23 cellular contexts compared by ENCODE assay signal in genomic region chr10:21445161-21445560, GRCh38.
DNase-seq lines count a peak whose midpoint lies in the region; ATAC-seq and TF ChIP-seq lines count a peak whose summit lies in the region.
"Had no signal": no experiment of that assay in that cellular context is flagged by ENCODE, and none has a peak within 500 bp of the region (broad histone marks: within the 10 kb centered on the region; RNA-seq: fewer than 3 reads in every experiment).

No MANE protein-coding gene starts in this region.

- no peak overlapping the region for H3K4me3 Mint-ChIP-seq in osteocyte (ENCODE audit: unreplicated experiment)
- H3K4me3 Mint-ChIP-seq: CD4-positive, alpha-beta memory T cell had no signal

- peak; percentile 91 for DNase-seq in MV-4-11 (lab: John Stamatoyannopoulos, UW)
- DNase-seq in Panc1 (ENCODE audit: low read depth, low spot score): no peak
- peak; percentile 8 for DNase-seq in fibroblast of peridontal ligament (ENCODE audit: extremely low read depth)
- DNase-seq in smooth muscle cell (lab: John Stamatoyannopoulos, UW; ENCODE audit: unreplicated experiment): no peak
- no peak for DNase-seq in osteocyte (ENCODE audit: extremely low spot score, unreplicated experiment)
- no peak for DNase-seq in mesenchymal stem cell
- DNase-seq: ACHN; Caco-2; CD4-positive, alpha-beta memory T cell; DMS 273 treated with DMSO at 0.1 percent for 48 hours; DMS79 treated with DMSO at 0.1 percent for 48 hours; KG1; NCI-H1417; NCI-H1694 treated with DMSO at 0.1 percent for 48 hours; NCI-H2081 treated with DMSO at 0.1 percent for 48 hours; NCI-H2171 treated with DMSO at 0.1 percent for 48 hours; NCI-H524 treated with DMSO at 0.1 percent for 48 hours; NCI-H82; PC-9; SIG-M5; SK-N-SH had no signal

- H3K4me3 ChIP-seq in Panc1 (ENCODE audit: low read depth in 2 of 2, low read length in 2 of 2): no peak overlapping the region
- no peak overlapping the region for H3K4me3 ChIP-seq in smooth muscle cell
- no peak overlapping the region for H3K4me3 ChIP-seq in mesenchymal stem cell (ENCODE audit: insufficient read depth in 1 of 2, low read depth in 1 of 2, low read length in 2 of 2)
- H3K4me3 ChIP-seq: BLaER1 treated with 17β-estradiol and CSF1 and Interleukin-3, amounts not matched to agents 10 nM and 100 nM; PC-9 had no signal

- no peak overlapping the region for H3K23ac ChIP-seq in mesenchymal stem cell (ENCODE audit: low read length in 2 of 2)

- H2BK5ac ChIP-seq in mesenchymal stem cell (ENCODE audit: low read depth, low read length, poor library complexity, severe bottlenecking): no peak overlapping the region

- no peak overlapping the region for H2BK120ac ChIP-seq in mesenchymal stem cell (ENCODE audit: low read depth, low read length)

- H3K79me2 ChIP-seq in smooth muscle cell (ENCODE audit: low read depth): no peaks in the 10 kb centered on the region

- POLR2A ChIA-PET in Panc1 (lab: Charles Lee): no interaction called here

- peak overlapping the region; percentile 63 for H3K27ac ChIP-seq in Panc1 (ENCODE audit: low read length)
- H3K27ac ChIP-seq in smooth muscle cell (ENCODE audit: low read depth): no peak overlapping the region
- H3K27ac ChIP-seq in mesenchymal stem cell (ENCODE audit: low read length, poor library complexity, severe bottlenecking): no peak overlapping the region
- H3K27ac ChIP-seq: BLaER1 treated with 17β-estradiol and CSF1 and Interleukin-3, amounts not matched to agents 10 nM and 100 nM; PC-9 had no signal

- no peaks in the 10 kb centered on the region for H3K79me1 ChIP-seq in mesenchymal stem cell (replicated peaks; ENCODE audit: low read length, poor library complexity, severe bottlenecking)

- H3K36me3 ChIP-seq in Panc1 (ENCODE audit: control insufficient read depth, insufficient read depth, low read length): no peaks in the 10 kb centered on the region
- no peaks in the 10 kb centered on the region for H3K36me3 ChIP-seq in smooth muscle cell (ENCODE audit: low read depth)
- H3K36me3 ChIP-seq in mesenchymal stem cell (ENCODE audit: control insufficient read depth in 1 of 2, insufficient read depth in 2 of 2, low read depth in 1 of 2, low read length in 2 of 2): no peaks in the 10 kb centered on the region
- H3K36me3 ChIP-seq: BLaER1 treated with 17β-estradiol and CSF1 and Interleukin-3, amounts not matched to agents 10 nM and 100 nM had no signal

- no peak overlapping the region for H4K8ac ChIP-seq in mesenchymal stem cell (ENCODE audit: low read length)

- intact Hi-C loops in Panc1 (cut with micrococcal nuclease; ENCODE audit: unreplicated experiment): no loop called here

- no peak overlapping the region for H4K91ac ChIP-seq in mesenchymal stem cell (ENCODE audit: low read length)

- no peak overlapping the region for H3K18ac ChIP-seq in mesenchymal stem cell (ENCODE audit: low read depth in 1 of 2, low read length in 2 of 2)

- no TSS peak for BruUV-seq in Panc1 (replicated peaks; lab: Mats Ljungman, UMichigan)

- H3F3A ChIP-seq in smooth muscle cell (ENCODE audit: low read depth): no peaks in the 10 kb centered on the region

- H3K4me2 ChIP-seq in smooth muscle cell (no peak overlapping the region), mesenchymal stem cell (ENCODE audit: low read length, poor library complexity, severe bottlenecking) (no peak overlapping the region)
- H3K4me2 ChIP-seq: BLaER1 treated with 17β-estradiol and CSF1 and Interleukin-3, amounts not matched to agents 10 nM and 100 nM; PC-9; SK-N-SH had no signal

- H3K9me3 ChIP-seq in Panc1 (ENCODE audit: control insufficient read depth, insufficient read depth, low read depth, low read length) (no peaks in the 10 kb centered on the region), smooth muscle cell (replicated peaks; ENCODE audit: low read depth) (no peaks in the 10 kb centered on the region), mesenchymal stem cell (ENCODE audit: control insufficient read depth, low read length) (peaks cover 13% of the 10 kb centered on the region)
- H3K9me3 ChIP-seq: SK-N-SH had no signal

- TF ChIP-seq CTCF in Panc1 (IDR thresholded peaks at IDR 0.05) (no peak), smooth muscle cell (IDR thresholded peaks at IDR 0.05; ENCODE audit: borderline replicate concordance, insufficient read depth, poor library complexity, severe bottlenecking) (no peak), osteocyte (IDR thresholded peaks at IDR 0.05) (no peak)

- no peaks in the 10 kb centered on the region for H3K27me3 ChIP-seq in Panc1 (ENCODE audit: control insufficient read depth, insufficient read depth, low read length)
- H3K27me3 ChIP-seq in smooth muscle cell (ENCODE audit: low read depth): no peaks in the 10 kb centered on the region
- H3K27me3 ChIP-seq in mesenchymal stem cell (ENCODE audit: control insufficient read depth in 1 of 2, insufficient read depth in 1 of 2, low read length in 2 of 2): no peaks in the 10 kb centered on the region
- H3K27me3 ChIP-seq: BLaER1 treated with 17β-estradiol and CSF1 and Interleukin-3, amounts not matched to agents 10 nM and 100 nM had no signal

- no peak overlapping the region for H3K4ac ChIP-seq in mesenchymal stem cell (ENCODE audit: low read depth in 1 of 2, low read length in 2 of 2)

- WGBS in smooth muscle cell (ENCODE audit: low lambda C conversion rate): 96% methylated on average over 1 of the region's 1 CpG
- 89% methylated on average over 1 of the region's 1 CpG for WGBS in mesenchymal stem cell

- no peak overlapping the region for H2BK15ac ChIP-seq in mesenchymal stem cell (ENCODE audit: low read depth, poor library complexity, severe bottlenecking)

- H3K9ac ChIP-seq in smooth muscle cell (ENCODE audit: low read depth) (no peak overlapping the region), mesenchymal stem cell (ENCODE audit: low read length) (no peak overlapping the region)
- H3K9ac ChIP-seq: BLaER1 treated with 17β-estradiol and CSF1 and Interleukin-3, amounts not matched to agents 10 nM and 100 nM; SK-N-SH had no signal

- H2AK5ac ChIP-seq in mesenchymal stem cell (ENCODE audit: low read length, severe bottlenecking): no peak overlapping the region

- CTCF ChIA-PET in Panc1 (lab: Charles Lee): no interaction called here

- no peaks in the 10 kb centered on the region for H3K27me3 Mint-ChIP-seq in osteocyte (ENCODE audit: unreplicated experiment)

- H3K9me3 Mint-ChIP-seq in osteocyte (ENCODE audit: unreplicated experiment): peaks cover 6% of the 10 kb centered on the region

- H4K20me1 ChIP-seq in smooth muscle cell (ENCODE audit: low read depth): no peaks in the 10 kb centered on the region
- H4K20me1 ChIP-seq: BLaER1 treated with 17β-estradiol and CSF1 and Interleukin-3, amounts not matched to agents 10 nM and 100 nM had no signal

- H3K4me1 ChIP-seq in Panc1 (ENCODE audit: control insufficient read depth, insufficient read depth, low read length) (no peaks in the 10 kb centered on the region; the same call in 1 of the 2 replicates), smooth muscle cell (ENCODE audit: low read depth) (no peaks in the 10 kb centered on the region), mesenchymal stem cell (ENCODE audit: control insufficient read depth, insufficient read depth, low read depth, low read length) (no peaks in the 10 kb centered on the region)
- H3K4me1 ChIP-seq: Caco-2 had no signal

- no peak for ATAC-seq in Panc1
- no peak for ATAC-seq in HG03196 (IDR thresholded peaks at IDR 0.05; ENCODE audit: unreplicated experiment)

- H2AFZ ChIP-seq in smooth muscle cell (ENCODE audit: low read depth): peak overlapping the region; percentile 41
- no peak overlapping the region for H2AFZ ChIP-seq in mesenchymal stem cell (ENCODE audit: low read depth, low read length)
- H2AFZ ChIP-seq: PC-9 had no signal

- H2BK12ac ChIP-seq in mesenchymal stem cell (ENCODE audit: low read length in 2 of 2): no peak overlapping the region

- H3K36me3 Mint-ChIP-seq in osteocyte (ENCODE audit: unreplicated experiment): no peaks in the 10 kb centered on the region

- H3K27ac Mint-ChIP-seq in osteocyte (ENCODE audit: unreplicated experiment): no peak overlapping the region
- H3K27ac Mint-ChIP-seq: CD4-positive, alpha-beta memory T cell had no signal

- in situ Hi-C loops in Panc1 (cut with HindIII; ENCODE audit: low pct_unique_long_range_greater_than_20kb, low sequenced_read_pairs): no loop called here

- H3K4me1 Mint-ChIP-seq in osteocyte (ENCODE audit: unreplicated experiment): no peaks in the 10 kb centered on the region
- H3K4me1 Mint-ChIP-seq: CD4-positive, alpha-beta memory T cell had no signal

- H3K14ac ChIP-seq in mesenchymal stem cell (ENCODE audit: low read length in 2 of 2): no peak overlapping the region

Comparison
In these comparisons a context has a peak if more than half of its experiments do, and no peak if none do; other contexts are left out.
1. DNase-seq: peak in MV-4-11 (single experiment) and fibroblast of peridontal ligament (single experiment); none in Panc1 (single experiment), smooth muscle cell (single experiment), osteocyte (single experiment) and mesenchymal stem cell (single experiment).